15 cellular contexts compared by ENCODE assay signal in genomic region chr2:127645395-127646291, GRCh38. TPM values are rescaled to one million over a fixed set of nuclear protein-coding genes. Genes with fewer than 3 reads are reported as not detected.
DNase-seq lines count a peak whose midpoint lies in the region; ATAC-seq and TF ChIP-seq lines count a peak whose summit lies in the region.
"Had no signal": no experiment of that assay in that cellular context is flagged by ENCODE, and none has a peak within 500 bp of the region (broad histone marks: within the 10 kb centered on the region; RNA-seq: fewer than 3 reads in every experiment).

GPR17 (plus strand) TSS chr2:127646153; CDS start chr2:127650736, 4,583 bp downstream.

- peaks cover 41% of the 10 kb centered on the region for H3K4me1 Mint-ChIP-seq in chondrocyte (ENCODE audit: low read depth)
- peaks cover 47% of the 10 kb centered on the region for H3K4me1 Mint-ChIP-seq in stimulated activated memory B cell treated with anti-CD40 and anti-IgM and Interleukin-4, amounts not matched to agents 10 μg/mL and 1 μg/mL and 100 μg/mL, for 72 hours

- no peak for DNase-seq in DND-41
- no peak for DNase-seq in chondrocyte (ENCODE audit: low spot score)
- DNase-seq in lower lobe of right lung = peak; percentile 35
- no peak for DNase-seq in hepatic stellate cell (ENCODE audit: low spot score)
- no peak for DNase-seq in NCI-H2196 treated with DMSO at 0.1 percent for 48 hours (lab: John Stamatoyannopoulos, UW; ENCODE audit: unreplicated experiment)
- no peak for DNase-seq in MV-4-11 (lab: John Stamatoyannopoulos, UW)
- DNase-seq: activated effector memory CD4-positive, alpha-beta T cell treated with Interleukin-2 at 50 U/mL for 16 hours; CD8-positive, alpha-beta T cell; cortex of kidney; NCI-H526; stimulated activated CD4-positive, alpha-beta T cell treated with anti-CD3 and anti-CD28 coated beads, Interleukin-15, amount 100 ng/mL, for 24 hours had no signal

- no peak for TF ChIP-seq CTCF in DND-41 (IDR thresholded peaks at IDR 0.05; ENCODE audit: borderline replicate concordance, extremely low read depth, low read length, poor library complexity, severe bottlenecking)
- no peak for TF ChIP-seq CTCF in chondrocyte (IDR thresholded peaks at IDR 0.05)
- TF ChIP-seq CTCF in lower lobe of right lung (IDR thresholded peaks at IDR 0.05) = no peak

- H3K4me3 ChIP-seq in DND-41 (ENCODE audit: low read depth in 1 of 2, low read length in 2 of 2) = no peak within 1 kb of the TSS
- no peak within 1 kb of the TSS for H3K4me3 ChIP-seq in lower lobe of right lung
- H3K4me3 ChIP-seq: HAP-1 had no signal

- peaks cover 5% of the 10 kb centered on the region for H3K36me3 Mint-ChIP-seq in chondrocyte (ENCODE audit: low read depth)
- no peaks in the 10 kb centered on the region for H3K36me3 Mint-ChIP-seq in stimulated activated memory B cell treated with anti-CD40 and anti-IgM and Interleukin-4, amounts not matched to agents 10 μg/mL and 1 μg/mL and 100 μg/mL, for 72 hours
- H3K36me3 Mint-ChIP-seq: CD8-positive, alpha-beta T cell had no signal

- H3K79me2 ChIP-seq in DND-41 (ENCODE audit: insufficient read depth, low read length) = peaks cover 14% of the 10 kb centered on the region

- no peaks in the 10 kb centered on the region for H3K9me3 ChIP-seq in DND-41 (ENCODE audit: insufficient read depth, low read length, severe bottlenecking)
- H3K9me3 ChIP-seq in lower lobe of right lung = no peaks in the 10 kb centered on the region
- H3K9me3 ChIP-seq: HAP-1 had no signal

- H3K27ac Mint-ChIP-seq in chondrocyte (ENCODE audit: unreplicated experiment) = peak within 1 kb of the TSS; percentile 88
- H3K27ac Mint-ChIP-seq in stimulated activated memory B cell treated with anti-CD40 and anti-IgM and Interleukin-4, amounts not matched to agents 10 μg/mL and 1 μg/mL and 100 μg/mL, for 72 hours = peak within 1 kb of the TSS; percentile 70

- no peaks in the 10 kb centered on the region for H4K20me1 ChIP-seq in DND-41 (ENCODE audit: insufficient read depth, low read length)

- no peak within 1 kb of the TSS for H3K4me3 Mint-ChIP-seq in chondrocyte (ENCODE audit: unreplicated experiment)
- no peak within 1 kb of the TSS for H3K4me3 Mint-ChIP-seq in stimulated activated memory B cell treated with anti-CD40 and anti-IgM and Interleukin-4, amounts not matched to agents 10 μg/mL and 1 μg/mL and 100 μg/mL, for 72 hours
- H3K4me3 Mint-ChIP-seq: CD8-positive, alpha-beta T cell had no signal

- peaks cover 84% of the 10 kb centered on the region for H3K4me1 ChIP-seq in DND-41 (ENCODE audit: insufficient read depth, low read length)
- H3K4me1 ChIP-seq in lower lobe of right lung = peaks cover 55% of the 10 kb centered on the region
- H3K4me1 ChIP-seq: HAP-1 had no signal

- H3K27me3 ChIP-seq in DND-41 (ENCODE audit: insufficient read depth, low read length, poor library complexity) (no peaks in the 10 kb centered on the region), lower lobe of right lung (ENCODE audit: low read depth) (no peaks in the 10 kb centered on the region)

- peak within 1 kb of the TSS; percentile 71 for H3K27ac ChIP-seq in DND-41 (ENCODE audit: low read length)
- H3K27ac ChIP-seq in lower lobe of right lung = peak within 1 kb of the TSS; percentile 58

- H3K4me2 ChIP-seq in DND-41 (ENCODE audit: insufficient read depth, low read length) = no peak within 1 kb of the TSS

- ATAC-seq in DND-41 (ENCODE audit: insufficient read depth, low read depth) = no peak
- no peak for ATAC-seq in lower lobe of right lung
- ATAC-seq in stimulated activated memory B cell treated with anti-CD40 and anti-IgM and Interleukin-4, amounts not matched to agents 10 μg/mL and 1 μg/mL and 100 μg/mL, for 72 hours = no peak
- no peak for ATAC-seq in HG02642 (IDR thresholded peaks at IDR 0.05; ENCODE audit: poor library complexity, unreplicated experiment)
- ATAC-seq: activated CD4-positive, CD25-positive, alpha-beta regulatory T cell treated with anti-CD3 and anti-CD28 coated beads, Interleukin-2, amount 50 U/mL, for 24 hours; CD8-positive, alpha-beta T cell had no signal

- no peak within 1 kb of the TSS for H2AFZ ChIP-seq in DND-41 (ENCODE audit: low read depth, low read length)

- H3K27me3 Mint-ChIP-seq in chondrocyte (ENCODE audit: low read depth) = no peaks in the 10 kb centered on the region
- no peaks in the 10 kb centered on the region for H3K27me3 Mint-ChIP-seq in stimulated activated memory B cell treated with anti-CD40 and anti-IgM and Interleukin-4, amounts not matched to agents 10 μg/mL and 1 μg/mL and 100 μg/mL, for 72 hours

- H3K9ac ChIP-seq in DND-41 (ENCODE audit: low read depth, low read length) = peak within 1 kb of the TSS; percentile 32

- peaks cover 4% of the 10 kb centered on the region; the same call in 1 of the 2 replicates for H3K36me3 ChIP-seq in DND-41 (ENCODE audit: insufficient read depth, low read length)
- peaks cover 8% of the 10 kb centered on the region for H3K36me3 ChIP-seq in lower lobe of right lung
- H3K36me3 ChIP-seq: HAP-1 had no signal

- H3K9me3 Mint-ChIP-seq in chondrocyte (ENCODE audit: low read depth) = no peaks in the 10 kb centered on the region
- no peaks in the 10 kb centered on the region for H3K9me3 Mint-ChIP-seq in stimulated activated memory B cell treated with anti-CD40 and anti-IgM and Interleukin-4, amounts not matched to agents 10 μg/mL and 1 μg/mL and 100 μg/mL, for 72 hours
- H3K9me3 Mint-ChIP-seq: CD8-positive, alpha-beta T cell had no signal

- intact Hi-C loops in lower lobe of right lung (cut with DNase I) = no loop called here

RNA-seq across cellular contexts. Expression of gene GPR17, which starts in this region (rescaled TPM):
- total RNA-seq in chondrocyte (not detected in 3 replicates), lower lobe of right lung (0.18 TPM)
- total RNA-seq: CD8-positive, alpha-beta T cell had no signal

Comparison
In these comparisons a context has a peak if more than half of its experiments do, and no peak if none do; other contexts are left out.
1. Peak in DNase-seq and H3K27ac ChIP-seq in lower lobe of right lung; RNA of the gene not detected or under 1 TPM.